8 cellular contexts compared by ENCODE assay signal in the genomic region with DNA sequence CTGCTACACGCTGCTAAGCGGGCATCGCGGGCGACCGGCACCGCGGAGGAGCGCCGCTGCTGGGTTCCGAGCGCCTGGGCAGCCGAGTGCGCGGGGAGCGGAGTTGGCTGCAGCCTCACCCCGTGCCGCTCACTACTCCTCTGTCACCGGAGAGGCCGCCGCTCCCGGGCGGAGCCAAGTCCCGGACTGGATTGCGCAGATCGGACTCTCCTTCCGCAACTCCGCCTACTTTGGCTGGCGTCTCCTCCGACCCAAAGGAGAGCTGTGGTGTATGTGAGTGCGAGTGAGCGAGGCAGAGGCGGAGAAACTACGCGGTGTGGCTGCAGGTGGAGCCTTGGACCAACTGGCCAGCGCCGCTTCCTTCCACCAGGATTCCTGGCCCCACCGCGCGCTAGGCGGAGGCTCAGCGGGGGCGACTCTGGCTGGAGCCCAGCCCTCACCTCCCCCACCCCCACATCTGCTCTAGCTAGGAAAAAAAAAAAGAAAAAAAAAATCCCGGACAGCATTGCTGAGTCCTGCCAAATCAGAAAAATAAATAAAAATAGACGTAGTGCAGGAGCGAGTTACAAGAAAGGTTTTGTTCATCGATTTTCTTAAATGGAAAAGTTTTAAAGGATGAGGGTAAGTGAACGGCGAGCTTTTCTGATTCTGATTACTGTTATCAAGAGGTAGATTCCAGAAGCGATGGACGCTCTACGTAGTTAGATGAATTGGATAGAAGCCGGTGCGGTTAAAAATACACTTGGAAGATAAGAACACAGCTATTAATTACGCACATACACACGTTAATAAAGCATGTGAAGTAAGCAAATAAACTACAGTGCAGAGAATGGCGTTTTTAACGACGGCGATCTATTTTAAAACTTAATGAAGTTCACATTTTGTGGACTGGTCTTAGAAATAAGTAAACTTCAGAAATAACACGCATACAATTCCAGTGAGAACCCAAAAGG. TPM values are rescaled to one million over a fixed set of nuclear protein-coding genes. Genes with fewer than 3 reads are reported as not detected.
A peak's percentile ranks its signal among the peaks of the same experiment; 100 is the strongest.
DNase-seq lines count a peak whose midpoint lies in the region; ATAC-seq and TF ChIP-seq lines count a peak whose summit lies in the region.

A gene with protein sequence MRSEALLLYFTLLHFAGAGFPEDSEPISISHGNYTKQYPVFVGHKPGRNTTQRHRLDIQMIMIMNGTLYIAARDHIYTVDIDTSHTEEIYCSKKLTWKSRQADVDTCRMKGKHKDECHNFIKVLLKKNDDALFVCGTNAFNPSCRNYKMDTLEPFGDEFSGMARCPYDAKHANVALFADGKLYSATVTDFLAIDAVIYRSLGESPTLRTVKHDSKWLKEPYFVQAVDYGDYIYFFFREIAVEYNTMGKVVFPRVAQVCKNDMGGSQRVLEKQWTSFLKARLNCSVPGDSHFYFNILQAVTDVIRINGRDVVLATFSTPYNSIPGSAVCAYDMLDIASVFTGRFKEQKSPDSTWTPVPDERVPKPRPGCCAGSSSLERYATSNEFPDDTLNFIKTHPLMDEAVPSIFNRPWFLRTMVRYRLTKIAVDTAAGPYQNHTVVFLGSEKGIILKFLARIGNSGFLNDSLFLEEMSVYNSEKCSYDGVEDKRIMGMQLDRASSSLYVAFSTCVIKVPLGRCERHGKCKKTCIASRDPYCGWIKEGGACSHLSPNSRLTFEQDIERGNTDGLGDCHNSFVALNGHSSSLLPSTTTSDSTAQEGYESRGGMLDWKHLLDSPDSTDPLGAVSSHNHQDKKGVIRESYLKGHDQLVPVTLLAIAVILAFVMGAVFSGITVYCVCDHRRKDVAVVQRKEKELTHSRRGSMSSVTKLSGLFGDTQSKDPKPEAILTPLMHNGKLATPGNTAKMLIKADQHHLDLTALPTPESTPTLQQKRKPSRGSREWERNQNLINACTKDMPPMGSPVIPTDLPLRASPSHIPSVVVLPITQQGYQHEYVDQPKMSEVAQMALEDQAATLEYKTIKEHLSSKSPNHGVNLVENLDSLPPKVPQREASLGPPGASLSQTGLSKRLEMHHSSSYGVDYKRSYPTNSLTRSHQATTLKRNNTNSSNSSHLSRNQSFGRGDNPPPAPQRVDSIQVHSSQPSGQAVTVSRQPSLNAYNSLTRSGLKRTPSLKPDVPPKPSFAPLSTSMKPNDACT (minus strand): TSS at position 142 of the 953 bp plus-strand sequence. CDS start 69,879 bp downstream, outside the sequence.

- H3K4me1 ChIP-seq in RWPE2 (ENCODE audit: insufficient read depth, poor library complexity, severe bottlenecking) (no peaks in the 10 kb centered on the region), rectal smooth muscle tissue (ENCODE audit: control insufficient read depth, insufficient read depth, low read length) (peaks cover 2% of the 10 kb centered on the region)

- H3K9me3 Mint-ChIP-seq in brain: peaks cover 0 to 7% (median 2%) of the 10 kb centered on the region in 5 experiments

- no peaks in the 10 kb centered on the region for H3K9me3 ChIP-seq in RWPE2 (ENCODE audit: severe bottlenecking)

- peaks cover 23% of the 10 kb centered on the region for H3K27me3 Mint-ChIP-seq in brain

- H3K27me3 ChIP-seq in RWPE2 (ENCODE audit: insufficient read depth, poor library complexity, severe bottlenecking) (peaks cover 78% of the 10 kb centered on the region), rectal smooth muscle tissue (ENCODE audit: control insufficient read depth, insufficient read depth, low read length) (peaks cover 4% of the 10 kb centered on the region)

- H3K27ac ChIP-seq in RWPE2 (ENCODE audit: poor library complexity, severe bottlenecking): no peak within 1 kb of the TSS
- H3K27ac ChIP-seq in rectal smooth muscle tissue (ENCODE audit: low read depth, low read length): peak within 1 kb of the TSS; percentile 72

- TF ChIP-seq CTCF in RWPE2 (IDR thresholded peaks at IDR 0.05; ENCODE audit: poor library complexity, severe bottlenecking) (no peak), brain (conservative IDR thresholded peaks at IDR 0.05) (peak; percentile 19 to 20)

- DNase-seq in GM04504 (ENCODE audit: low read depth): peak; percentile 58
- DNase-seq in KG1 (lab: John Stamatoyannopoulos, UW): peak; percentile 29
- peak; percentile 74 for DNase-seq in RWPE2 (ENCODE audit: low spot score)
- DNase-seq in iPS DF 4.7 (ENCODE audit: extremely low read depth, low spot score): peak; percentile 98
- DNase-seq in NK-92 (lab: John Stamatoyannopoulos, UW; ENCODE audit: unreplicated experiment): no peak

- H3K9ac ChIP-seq in rectal smooth muscle tissue (ENCODE audit: low read length): peak within 1 kb of the TSS; percentile 83

- peak within 1 kb of the TSS; percentile 95 to 99 (median 98) for H3K4me3 Mint-ChIP-seq in brain

- peaks cover 25% of the 10 kb centered on the region for H3K4me1 Mint-ChIP-seq in brain

- H3K4me3 ChIP-seq in RWPE2 (ENCODE audit: severe bottlenecking) (peak within 1 kb of the TSS; percentile 9), rectal smooth muscle tissue (ENCODE audit: low read length) (peak within 1 kb of the TSS; percentile 77)

- no peaks in the 10 kb centered on the region for H3K36me3 ChIP-seq in RWPE2 (ENCODE audit: low read depth)
- no peaks in the 10 kb centered on the region for H3K36me3 ChIP-seq in rectal smooth muscle tissue (ENCODE audit: control insufficient read depth, insufficient read depth, low read length)

- no peaks in the 10 kb centered on the region for H3K36me3 Mint-ChIP-seq in brain

- peak within 1 kb of the TSS; percentile 97 to 99 (median 98) for H3K27ac Mint-ChIP-seq in brain

- ATAC-seq in GM21825 (IDR thresholded peaks at IDR 0.05; ENCODE audit: unreplicated experiment) (peak; percentile 54), RWPE2 (ENCODE audit: low read depth) (peak; percentile 76)

RNA-seq across cellular contexts. Expression of the gene that starts here (rescaled TPM):
- 34.2 TPM for polyA plus RNA-seq in brain (ENCODE audit: insufficient read depth, low read depth, low replicate concordance)
